In the genomic region with DNA sequence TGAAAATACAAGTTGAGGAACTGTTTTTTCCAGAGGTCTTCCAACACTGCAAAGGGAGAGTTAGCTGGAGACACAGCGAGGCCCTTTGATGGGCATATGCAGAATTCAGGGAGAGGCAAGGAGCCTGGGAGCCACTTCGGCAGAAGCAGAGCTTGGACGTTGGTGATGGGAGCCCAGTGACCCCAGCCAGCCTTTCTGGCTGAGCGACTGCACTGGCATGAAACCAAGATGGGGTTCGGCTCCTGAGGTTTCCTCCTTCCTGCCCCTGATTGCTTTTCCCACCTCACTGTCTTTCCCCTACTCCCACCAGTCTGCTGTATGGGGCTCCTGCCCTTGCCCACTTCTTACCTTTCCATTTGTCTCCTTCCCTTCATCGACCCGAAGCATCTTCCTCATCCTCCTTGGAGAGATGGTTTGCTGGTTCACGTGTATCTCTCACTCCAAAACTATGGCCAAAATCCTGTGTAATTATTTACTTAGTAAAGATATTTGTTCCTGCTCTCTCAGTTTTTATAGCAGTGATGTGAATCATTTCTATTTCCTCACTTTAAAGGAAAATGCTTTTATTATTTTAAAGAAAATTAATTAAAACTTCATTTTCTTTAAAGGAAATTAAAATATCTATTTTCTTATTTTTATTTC, we compare ENCODE assay signal across 20 cellular contexts.
DNase-seq lines count a peak whose midpoint lies in the region; ATAC-seq, FAIRE-seq and TF ChIP-seq lines count a peak whose summit lies in the region.
"Had no signal": no experiment of that assay in that cellular context is flagged by ENCODE, and none has a peak within 500 bp of the region (broad histone marks: within the 10 kb centered on the region; RNA-seq: fewer than 3 reads in every experiment).

No MANE protein-coding gene starts in this region.

- H3K36me3 ChIP-seq in kidney (ENCODE audit: control insufficient read depth in 1 of 2, insufficient read depth in 2 of 2, low read length in 2 of 2): peaks cover 7 to 18% of the 10 kb centered on the region in 2 donors

- H3K9me3 Mint-ChIP-seq in activated T-cell treated with anti-CD3 and anti-CD28 coated beads, Interleukin-2, amount 50 U/mL, for 24 hours: no peaks in the 10 kb centered on the region
- no peaks in the 10 kb centered on the region for H3K9me3 Mint-ChIP-seq in progenitor cell of endocrine pancreas (ENCODE audit: low read depth)
- H3K9me3 Mint-ChIP-seq: CD8-positive, alpha-beta memory T cell had no signal

- no peak overlapping the region for H3K27ac ChIP-seq in kidney (ENCODE audit: low read depth in 2 of 2, low read length in 2 of 2)
- H3K27ac ChIP-seq: BLaER1 had no signal

- H3K27ac Mint-ChIP-seq in activated T-cell treated with anti-CD3 and anti-CD28 coated beads, Interleukin-2, amount 50 U/mL, for 24 hours: peak overlapping the region; percentile 75
- peak overlapping the region; percentile 93 for H3K27ac Mint-ChIP-seq in T-helper 17 cell
- H3K27ac Mint-ChIP-seq in progenitor cell of endocrine pancreas: peak overlapping the region; percentile 44

- intact Hi-C loops in kidney (cut with DNase I): no loop called here

- no peaks in the 10 kb centered on the region for H3K9me3 ChIP-seq in T-helper 17 cell (ENCODE audit: control insufficient read depth, low read length, poor library complexity, severe bottlenecking)
- no peaks in the 10 kb centered on the region for H3K9me3 ChIP-seq in kidney (ENCODE audit: control insufficient read depth in 1 of 2, low read length in 2 of 2)
- H3K9me3 ChIP-seq: BLaER1 had no signal

- no peak overlapping the region for H3K9ac ChIP-seq in kidney (ENCODE audit: low read length in 2 of 2)
- H3K9ac ChIP-seq: BLaER1 had no signal

- no peak for DNase-seq in activated T-cell treated with anti-CD3 and anti-CD28 coated beads, Interleukin-2, amount 50 U/mL, for 24 hours
- no peak for DNase-seq in activated T-cell treated with anti-CD3 and anti-CD28 coated beads, Interleukin-2, amount 50 U/mL, for 48 hours
- DNase-seq in T-helper 17 cell (no peak), kidney (no peak), progenitor cell of endocrine pancreas (ENCODE audit: low spot score, unreplicated experiment) (no peak), cerebellar nuclear complex (lab: John Stamatoyannopoulos, UW) (no peak), NCI-H187 (lab: John Stamatoyannopoulos, UW) (no peak)
- DNase-seq: CD8-positive, alpha-beta memory T cell; DMS53; EL; NCI-H1105; NCI-H2081 treated with DMSO at 0.1 percent for 48 hours; OCI-M1; SHP77 treated with DMSO at 0.1 percent for 48 hours had no signal

- H3K27me3 Mint-ChIP-seq in activated T-cell treated with anti-CD3 and anti-CD28 coated beads, Interleukin-2, amount 50 U/mL, for 24 hours: no peaks in the 10 kb centered on the region
- no peaks in the 10 kb centered on the region for H3K27me3 Mint-ChIP-seq in T-helper 17 cell
- no peaks in the 10 kb centered on the region for H3K27me3 Mint-ChIP-seq in progenitor cell of endocrine pancreas

- H3K4me3 Mint-ChIP-seq in activated T-cell treated with anti-CD3 and anti-CD28 coated beads, Interleukin-2, amount 50 U/mL, for 24 hours: no peak overlapping the region
- H3K4me3 Mint-ChIP-seq in T-helper 17 cell: no peak overlapping the region
- H3K4me3 Mint-ChIP-seq in progenitor cell of endocrine pancreas (ENCODE audit: low read depth): no peak overlapping the region

- peaks cover 87% of the 10 kb centered on the region for H3K36me3 Mint-ChIP-seq in activated T-cell treated with anti-CD3 and anti-CD28 coated beads, Interleukin-2, amount 50 U/mL, for 24 hours (ENCODE audit: low read depth)
- H3K36me3 Mint-ChIP-seq in T-helper 17 cell (ENCODE audit: low read depth) (peaks cover 6% of the 10 kb centered on the region), progenitor cell of endocrine pancreas (ENCODE audit: insufficient read depth) (peaks cover 14% of the 10 kb centered on the region)

- FAIRE-seq in kidney (lab: Jason Lieb, UNC): peak; percentile 71
- FAIRE-seq: GM12878, GM19239, H1, K562 had no signal

- ATAC-seq in T-helper 17 cell (no peak), HG03342 (IDR thresholded peaks at IDR 0.05; ENCODE audit: unreplicated experiment) (no peak)
- ATAC-seq: GM12878, K562 had no signal

- H3K4me3 ChIP-seq in kidney (ENCODE audit: low read length in 2 of 2): peak overlapping the region in 1 of 2 donors; percentile 29
- H3K4me3 ChIP-seq: BLaER1, GM12878, K562 had no signal

- peaks cover 71% of the 10 kb centered on the region for H3K4me1 Mint-ChIP-seq in activated T-cell treated with anti-CD3 and anti-CD28 coated beads, Interleukin-2, amount 50 U/mL, for 24 hours (ENCODE audit: low read depth)
- peaks cover 49% of the 10 kb centered on the region for H3K4me1 Mint-ChIP-seq in T-helper 17 cell
- H3K4me1 Mint-ChIP-seq in progenitor cell of endocrine pancreas (ENCODE audit: low read depth): no peaks in the 10 kb centered on the region

- H3K4me1 ChIP-seq in kidney (ENCODE audit: control insufficient read depth in 1 of 2, insufficient read depth in 1 of 2, low read depth in 1 of 2, low read length in 2 of 2): peaks cover 0 to 10% of the 10 kb centered on the region in 2 donors
- H3K4me1 ChIP-seq: BLaER1 had no signal

- no peak for TF ChIP-seq CTCF in kidney (IDR thresholded peaks at IDR 0.05; ENCODE audit: borderline replicate concordance, extremely low read depth, insufficient read depth)
- no peak for TF ChIP-seq CTCF in progenitor cell of endocrine pancreas (IDR thresholded peaks at IDR 0.05; ENCODE audit: unreplicated experiment)
